ENCODE assay signal across 20 cellular contexts in genomic region chr10:129710510-129710847, GRCh38.
DNase-seq lines count a peak whose midpoint lies in the region; ATAC-seq and TF ChIP-seq lines count a peak whose summit lies in the region.
"Had no signal": no experiment of that assay in that cellular context is flagged by ENCODE, and none has a peak within 500 bp of the region (broad histone marks: within the 10 kb centered on the region; RNA-seq: fewer than 3 reads in every experiment).

No MANE protein-coding gene starts in this region.

- H3K9me3 ChIP-seq in right atrium auricular region (no peaks in the 10 kb centered on the region), heart right ventricle (no peaks in the 10 kb centered on the region), endodermal cell (ENCODE audit: control insufficient read depth, low read length) (no peaks in the 10 kb centered on the region), neuronal stem cell (replicated peaks in 1 of 2; ENCODE audit: control insufficient read depth in 2 of 2, insufficient read depth in 1 of 2, low read depth in 1 of 2, low read length in 2 of 2) (no peaks in the 10 kb centered on the region), gastroesophageal sphincter (no peaks in the 10 kb centered on the region)
- H3K9me3 ChIP-seq: HAP-1 had no signal

- no peak overlapping the region for H3K27ac ChIP-seq in right atrium auricular region
- no peak overlapping the region for H3K27ac ChIP-seq in heart right ventricle
- no peak overlapping the region for H3K27ac ChIP-seq in endodermal cell (ENCODE audit: low read depth, low read length)
- H3K27ac ChIP-seq in neuronal stem cell (replicated peaks; ENCODE audit: low read length) = no peak overlapping the region
- H3K27ac ChIP-seq in gastroesophageal sphincter = no peak overlapping the region
- H3K27ac ChIP-seq: HL-60, KMS-11 had no signal

- H2BK120ac ChIP-seq in neuronal stem cell (ENCODE audit: low read depth, low read length) = no peak overlapping the region

- peak overlapping the region; percentile 84 for H2AK5ac ChIP-seq in neuronal stem cell (ENCODE audit: low read depth, low read length)

- H3K23ac ChIP-seq in neuronal stem cell (ENCODE audit: low read depth, low read length, poor library complexity) = no peak overlapping the region

- peak; percentile 21 for DNase-seq in right atrium auricular region (ENCODE audit: low spot score)
- DNase-seq in heart right ventricle = no peak
- DNase-seq in NCI-H2171 treated with DMSO at 0.1 percent for 48 hours (lab: John Stamatoyannopoulos, UW) = peak; percentile 93
- peak; percentile 51 for DNase-seq in endodermal cell
- DNase-seq in neuronal stem cell (ENCODE audit: low spot score) = no peak
- DNase-seq in stimulated activated CD8-positive, alpha-beta memory T cell treated with anti-CD3 and anti-CD28 coated beads, Interleukin-4, amount 100 ng/mL, for 48 hours = no peak
- DNase-seq: EL, GF-D8, IMR-90, NCI-H1694, NCI-H345, NCI-H524, T-helper 1 cell had no signal

- intact Hi-C loops in heart right ventricle (cut with DNase I) = no loop called here

- no peak overlapping the region for H4K8ac ChIP-seq in neuronal stem cell (ENCODE audit: low read depth, low read length)

- H3K4me3 ChIP-seq in right atrium auricular region = no peak overlapping the region
- H3K4me3 ChIP-seq in heart right ventricle = no peak overlapping the region
- H3K4me3 ChIP-seq in endodermal cell (ENCODE audit: low read length) = peak overlapping the region; percentile 66
- H3K4me3 ChIP-seq in neuronal stem cell (ENCODE audit: low read length in 2 of 2) = no peak overlapping the region
- no peak overlapping the region for H3K4me3 ChIP-seq in gastroesophageal sphincter
- H3K4me3 ChIP-seq: HAP-1 had no signal

- TF ChIP-seq EP300 in gastroesophageal sphincter (IDR thresholded peaks at IDR 0.05) = no peak

- H2AFZ ChIP-seq in neuronal stem cell (ENCODE audit: low read length) = no peak overlapping the region

- no peak overlapping the region for H3K4me2 ChIP-seq in neuronal stem cell (ENCODE audit: insufficient read depth, low read length, poor library complexity, severe bottlenecking)
- H3K4me2 ChIP-seq: KMS-11 had no signal

- H3K36me3 Mint-ChIP-seq in endodermal cell (ENCODE audit: low read depth) = peaks cover 12% of the 10 kb centered on the region

- H3K79me1 ChIP-seq in neuronal stem cell (ENCODE audit: low read depth, low read length) = no peaks in the 10 kb centered on the region

- H3K14ac ChIP-seq in neuronal stem cell (ENCODE audit: low read length) = no peak overlapping the region

- H3K4me1 ChIP-seq in right atrium auricular region (peaks cover 0 to 11% of the 10 kb centered on the region in 2 donors), heart right ventricle (peaks cover 0 to 24% (median 6%) of the 10 kb centered on the region in 9 donors), endodermal cell (ENCODE audit: control insufficient read depth, insufficient read depth, low read length) (peaks cover 23% of the 10 kb centered on the region), neuronal stem cell (ENCODE audit: control insufficient read depth in 2 of 2, insufficient read depth in 1 of 2, low read depth in 1 of 2, low read length in 2 of 2) (peaks cover 0 to 7% of the 10 kb centered on the region in 2 donors), gastroesophageal sphincter (peaks cover 0 to 16% (median 0%) of the 10 kb centered on the region in 3 donors)
- H3K4me1 ChIP-seq: HAP-1 had no signal

- H2BK15ac ChIP-seq in neuronal stem cell (ENCODE audit: low read length) = no peak overlapping the region

- no peaks in the 10 kb centered on the region for H3K27me3 ChIP-seq in right atrium auricular region
- H3K27me3 ChIP-seq in heart right ventricle = no peaks in the 10 kb centered on the region
- H3K27me3 ChIP-seq in endodermal cell (ENCODE audit: control insufficient read depth, insufficient read depth, low read length, poor library complexity, severe bottlenecking) = no peaks in the 10 kb centered on the region
- H3K27me3 ChIP-seq in neuronal stem cell (ENCODE audit: control insufficient read depth in 3 of 3, insufficient read depth in 3 of 3, low read depth in 1 of 3, low read length in 3 of 3) = no peaks in the 10 kb centered on the region
- H3K27me3 ChIP-seq in gastroesophageal sphincter = no peaks in the 10 kb centered on the region

- H2BK5ac ChIP-seq in neuronal stem cell (ENCODE audit: low read length) = no peak overlapping the region

- no peak for TF ChIP-seq POLR2A in gastroesophageal sphincter (IDR thresholded peaks at IDR 0.05)

- H3K27ac Mint-ChIP-seq in endodermal cell = peak overlapping the region; percentile 89

- H2BK12ac ChIP-seq in neuronal stem cell (ENCODE audit: low read length) = no peak overlapping the region

- no peaks in the 10 kb centered on the region for H3K9me3 Mint-ChIP-seq in endodermal cell

- H3K36me3 ChIP-seq in right atrium auricular region (no peaks in the 10 kb centered on the region), heart right ventricle (no peaks in the 10 kb centered on the region), endodermal cell (ENCODE audit: control insufficient read depth, insufficient read depth, low read length) (no peaks in the 10 kb centered on the region), neuronal stem cell (replicated peaks in 1 of 2; ENCODE audit: control insufficient read depth in 2 of 2, insufficient read depth in 2 of 2, low read length in 2 of 2) (no peaks in the 10 kb centered on the region), gastroesophageal sphincter (peaks cover 0 to 32% of the 10 kb centered on the region in 2 donors)
- H3K36me3 ChIP-seq: HAP-1 had no signal

- H3K27me3 Mint-ChIP-seq in endodermal cell (ENCODE audit: insufficient read depth) = no peaks in the 10 kb centered on the region

- H3K4me1 Mint-ChIP-seq in endodermal cell = peaks cover 39% of the 10 kb centered on the region

- H3K4me3 Mint-ChIP-seq in endodermal cell = peak overlapping the region; percentile 36
- H3K4me3 Mint-ChIP-seq: CD14-positive monocyte had no signal

- WGBS in heart right ventricle, 2 donors = 87 to 90% methylated on average over 4 of the region's 4 CpGs
- 82 to 85% methylated on average over 2 to 4 of the region's 4 CpGs for WGBS in endodermal cell (ENCODE audit: insufficient coverage in 1 of 2, insufficient read length in 1 of 2), 2 experiments
- no CpG with 5 or more reads among the region's 4 CpGs for WGBS in neuronal stem cell (ENCODE audit: extremely low coverage in 2 of 2, insufficient read length in 2 of 2, insufficient replicate concordance in 1 of 2), 2 donors
- 94 to 100% methylated on average over 1 to 3 of the region's 4 CpGs for WGBS in gastroesophageal sphincter (ENCODE audit: low coverage in 1 of 2), 2 donors

- no peak overlapping the region for H3K4ac ChIP-seq in neuronal stem cell (ENCODE audit: low read length)

- H3K18ac ChIP-seq in neuronal stem cell (ENCODE audit: low read length) = no peak overlapping the region

- TF ChIP-seq CTCF in right atrium auricular region (IDR thresholded peaks at IDR 0.05) (no peak), heart right ventricle (IDR thresholded peaks at IDR 0.05) (no peak), endodermal cell (conservative IDR thresholded peaks at IDR 0.05) (no peak), gastroesophageal sphincter (IDR thresholded peaks at IDR 0.05) (no peak)

- no peak overlapping the region for H3K9ac ChIP-seq in endodermal cell (ENCODE audit: extremely low read depth, low read length, poor library complexity, severe bottlenecking)
- H3K9ac ChIP-seq in neuronal stem cell (ENCODE audit: low read depth, low read length, poor library complexity) = no peak overlapping the region
- H3K9ac ChIP-seq: KMS-11 had no signal

- H4K91ac ChIP-seq in neuronal stem cell (ENCODE audit: low read depth, low read length, poor library complexity) = no peak overlapping the region

- ATAC-seq in heart right ventricle (no peak), gastroesophageal sphincter (no peak), GM18858 (IDR thresholded peaks at IDR 0.05; ENCODE audit: unreplicated experiment) (no peak)
- ATAC-seq: Panc1 had no signal

Comparison
In these comparisons a context has a peak if more than half of its experiments do, and no peak if none do; other contexts are left out.
1. DNase-seq: peak in right atrium auricular region (single experiment), NCI-H2171 treated with DMSO at 0.1 percent for 48 hours (single experiment) and endodermal cell (single experiment); none in heart right ventricle (0 of 2), neuronal stem cell (single experiment) and stimulated activated CD8-positive, alpha-beta memory T cell treated with anti-CD3 and anti-CD28 coated beads, Interleukin-4, amount 100 ng/mL, for 48 hours (single experiment).